ENCODE assay signal across 13 cellular contexts in the genomic region with DNA sequence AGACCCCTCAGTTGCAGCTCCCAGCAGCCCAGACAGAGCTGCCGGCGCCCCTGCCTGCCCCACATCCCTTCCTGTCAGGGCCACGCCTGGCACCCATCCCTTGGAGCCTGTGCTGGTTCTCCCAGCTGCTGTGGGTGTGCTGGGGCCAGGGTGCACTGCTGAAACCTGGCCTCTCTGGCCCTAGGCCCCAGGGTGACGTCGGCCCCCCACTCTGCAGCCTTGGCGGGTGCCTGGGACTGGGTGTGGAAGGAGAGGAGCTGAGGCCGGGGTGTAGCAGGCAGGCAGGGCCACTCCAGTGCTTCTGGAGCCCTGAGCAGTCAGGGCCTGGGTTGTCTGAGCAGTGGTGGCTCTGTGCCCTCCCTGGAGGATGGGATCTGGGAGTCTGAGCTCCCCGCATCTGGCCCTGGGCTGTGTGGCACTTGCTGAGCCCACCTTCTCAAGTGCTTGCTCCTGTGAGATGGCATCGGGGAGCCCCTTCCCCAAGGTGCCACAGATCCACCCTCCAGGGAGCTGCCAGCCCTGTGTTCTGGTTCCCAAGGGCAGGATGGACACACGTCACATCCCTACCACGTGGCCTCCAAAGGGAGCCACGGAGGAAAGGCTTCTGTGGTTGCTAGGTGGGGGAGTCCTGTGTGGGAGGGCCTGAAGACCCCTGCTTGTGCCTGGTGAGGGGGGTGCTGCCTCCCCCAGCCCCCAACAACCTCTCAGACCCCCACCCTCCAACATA. TPM values are rescaled to one million over a fixed set of nuclear protein-coding genes. Genes with fewer than 3 reads are reported as not detected.
A peak's percentile ranks its signal among the peaks of the same experiment; 100 is the strongest.
DNase-seq lines count a peak whose midpoint lies in the region; TF ChIP-seq lines count a peak whose summit lies in the region.
"Had no signal": no experiment of that assay in that cellular context is flagged by ENCODE, and none has a peak within 500 bp of the region (broad histone marks: within the 10 kb centered on the region; RNA-seq: fewer than 3 reads in every experiment).

No MANE protein-coding gene starts in this region.

- H3K27me3 ChIP-seq in mammary epithelial cell (ENCODE audit: insufficient read depth, low read length) (no peaks in the 10 kb centered on the region), SU-DHL-6 (ENCODE audit: low read length) (no peaks in the 10 kb centered on the region), tibial nerve (no peaks in the 10 kb centered on the region), Peyer's patch (no peaks in the 10 kb centered on the region), HAP-1 (ENCODE audit: low read depth) (no peaks in the 10 kb centered on the region)
- H3K27me3 ChIP-seq in CD4-positive, alpha-beta memory T cell (ENCODE audit: insufficient read depth, low read length): no peaks in the 10 kb centered on the region
- H3K27me3 ChIP-seq: colonic mucosa, upper lobe of right lung had no signal

- TF ChIP-seq CTCF in MCF 10A (IDR thresholded peaks at IDR 0.05; ENCODE audit: unreplicated experiment) (no peak), mammary epithelial cell (conservative IDR thresholded peaks at IDR 0.05 in 1 of 2, IDR thresholded peaks at IDR 0.05 in 1 of 2; ENCODE audit: extremely low read depth in 1 of 2, insufficient read depth in 1 of 2, low read depth in 1 of 2, low read length in 2 of 2) (no peak), SU-DHL-6 (IDR thresholded peaks at IDR 0.05; ENCODE audit: insufficient read depth, low read length, poor library complexity, severe bottlenecking) (no peak), tibial nerve (IDR thresholded peaks at IDR 0.05) (no peak), Peyer's patch (IDR thresholded peaks at IDR 0.05) (no peak)

- H3K4me2 ChIP-seq in mammary epithelial cell (ENCODE audit: insufficient read depth, low read depth, low read length) (no peak overlapping the region), SU-DHL-6 (ENCODE audit: low read depth, low read length, poor library complexity, severe bottlenecking) (no peak overlapping the region)

- dilution Hi-C loops in mammary epithelial cell (cut with HindIII; ENCODE audit: low sequenced_read_pairs): no loop called here

- H3K79me2 ChIP-seq in mammary epithelial cell (ENCODE audit: insufficient read depth, low read length) (peaks cover 38% of the 10 kb centered on the region), SU-DHL-6 (ENCODE audit: insufficient read depth, low read length) (peaks cover 33% of the 10 kb centered on the region)

- intact Hi-C loops in MCF 10A (cut with micrococcal nuclease): no loop called here
- intact Hi-C loops in mammary epithelial cell (cut with micrococcal nuclease): loop anchor here (10.0 kb wide), 1 partner anchor 336 kb away; no protein-coding TSS in a partner anchor
- intact Hi-C loops in CD4-positive, alpha-beta memory T cell (cut with micrococcal nuclease): no loop called here

- H3F3A ChIP-seq in SU-DHL-6 (ENCODE audit: insufficient read depth): peaks cover 30% of the 10 kb centered on the region

- DNase-seq in MCF 10A (ENCODE audit: unreplicated experiment): no peak
- DNase-seq in mammary epithelial cell: no peak
- DNase-seq in myocyte (ENCODE audit: low read depth): peak; percentile 43
- DNase-seq in tibial nerve (ENCODE audit: low spot score in 2 of 2): no peak
- DNase-seq in Peyer's patch: no peak
- DNase-seq in CD4-positive, alpha-beta memory T cell: no peak
- DNase-seq in HAP-1 (ENCODE audit: low spot score in 2 of 2): no peak
- DNase-seq: activated CD8-positive, alpha-beta memory T cell treated with anti-CD3 and anti-CD28 coated beads, Interleukin-2, amount 10 ng/mL, durations not matched to agents 7 days and 5 days; colonic mucosa; hippocampal formation; NCI-H1930; upper lobe of right lung had no signal

- H3K27ac ChIP-seq in mammary epithelial cell (ENCODE audit: insufficient read depth, low read depth, low read length) (no peak overlapping the region), SU-DHL-6 (ENCODE audit: low read depth, low read length) (peak overlapping the region; percentile 30; the same call in 1 of the 2 replicates), tibial nerve (peak overlapping the region in 3 of 4 donors; percentile 3 to 70 (median 21)), Peyer's patch (peak overlapping the region in 2 of 4 donors; percentile 10 to 34)
- no peak overlapping the region for H3K27ac ChIP-seq in CD4-positive, alpha-beta memory T cell (ENCODE audit: low read depth, low read length)
- H3K27ac ChIP-seq: colonic mucosa, upper lobe of right lung had no signal

- peaks cover 42% of the 10 kb centered on the region for H3K36me3 Mint-ChIP-seq in MCF 10A (ENCODE audit: insufficient read depth, unreplicated experiment)
- H3K36me3 Mint-ChIP-seq in CD4-positive, alpha-beta memory T cell: peaks cover 3 to 33% of the 10 kb centered on the region in 2 donors

- no peaks in the 10 kb centered on the region for H4K20me1 ChIP-seq in mammary epithelial cell (ENCODE audit: insufficient read depth, low read length)
- no peaks in the 10 kb centered on the region for H4K20me1 ChIP-seq in SU-DHL-6 (ENCODE audit: low read depth, low read length)

- no peak overlapping the region for H3K4me3 Mint-ChIP-seq in MCF 10A (ENCODE audit: unreplicated experiment)
- no peak overlapping the region for H3K4me3 Mint-ChIP-seq in CD4-positive, alpha-beta memory T cell
- H3K4me3 Mint-ChIP-seq: activated CD8-positive, alpha-beta memory T cell treated with anti-CD3 and anti-CD28 coated beads, Interleukin-2, amount 10 ng/mL, durations not matched to agents 7 days and 5 days had no signal

- BruUV-seq in MCF 10A (replicated peaks; lab: Mats Ljungman, UMichigan): no TSS peak
- no TSS peak for BruUV-seq in mammary epithelial cell (replicated peaks; lab: Mats Ljungman, UMichigan)

- no peaks in the 10 kb centered on the region for H3K9me3 Mint-ChIP-seq in MCF 10A (ENCODE audit: unreplicated experiment)
- H3K9me3 Mint-ChIP-seq in CD4-positive, alpha-beta memory T cell: no peaks in the 10 kb centered on the region

- H3K9me2 ChIP-seq in SU-DHL-6 (replicated peaks; ENCODE audit: insufficient read depth, low read length): no peaks in the 10 kb centered on the region

- TF ChIP-seq POLR2A in tibial nerve (IDR thresholded peaks at IDR 0.05) (no peak), Peyer's patch (IDR thresholded peaks at IDR 0.05) (no peak)

- 94% methylated on average over 12 of the region's 12 CpGs for WGBS in mammary epithelial cell (ENCODE audit: low coverage, missing lambda C conversion rate)
- WGBS in tibial nerve, 2 donors: 69 to 71% methylated on average over 11 to 12 of the region's 12 CpGs

- in situ Hi-C loops in mammary epithelial cell (cut with MboI; ENCODE audit: low sequenced_read_pairs in 2 of 2) (no loop called here), HAP-1 (cut with MboI; ENCODE audit: low sequenced_read_pairs) (no loop called here)

- no peak overlapping the region for H2AFZ ChIP-seq in mammary epithelial cell (ENCODE audit: low read depth, low read length)
- no peak overlapping the region for H2AFZ ChIP-seq in SU-DHL-6 (ENCODE audit: low read depth, low read length, severe bottlenecking)

- H3K9ac ChIP-seq in mammary epithelial cell (ENCODE audit: insufficient read depth, low read length) (no peak overlapping the region), SU-DHL-6 (ENCODE audit: low read length) (no peak overlapping the region)

- H3K9me3 ChIP-seq in mammary epithelial cell (replicated peaks; ENCODE audit: insufficient read depth, low read length) (no peaks in the 10 kb centered on the region), SU-DHL-6 (ENCODE audit: insufficient read depth, low read length) (no peaks in the 10 kb centered on the region), tibial nerve (no peaks in the 10 kb centered on the region), Peyer's patch (no peaks in the 10 kb centered on the region), HAP-1 (no peaks in the 10 kb centered on the region)
- no peaks in the 10 kb centered on the region for H3K9me3 ChIP-seq in CD4-positive, alpha-beta memory T cell (ENCODE audit: control insufficient read depth in 1 of 2, low read length in 2 of 2)
- H3K9me3 ChIP-seq: colonic mucosa, upper lobe of right lung had no signal

- H3K4me1 ChIP-seq in mammary epithelial cell (ENCODE audit: insufficient read depth, low read length) (peaks cover 3% of the 10 kb centered on the region), tibial nerve (peaks cover 0 to 46% (median 16%) of the 10 kb centered on the region in 4 donors), Peyer's patch (peaks cover 4 to 26% (median 10%) of the 10 kb centered on the region in 4 donors), HAP-1 (peaks cover 7% of the 10 kb centered on the region)
- peaks cover 18% of the 10 kb centered on the region for H3K4me1 ChIP-seq in CD4-positive, alpha-beta memory T cell (ENCODE audit: insufficient read depth, low read length)

- H3K4me3 ChIP-seq in mammary epithelial cell (replicated peaks in 1 of 3; ENCODE audit: insufficient read depth in 1 of 3, low read depth in 2 of 3, low read length in 3 of 3) (no peak overlapping the region), SU-DHL-6 (ENCODE audit: insufficient read depth, low read length, poor library complexity, severe bottlenecking) (no peak overlapping the region), tibial nerve (no peak overlapping the region), Peyer's patch (no peak overlapping the region), HAP-1 (no peak overlapping the region)
- H3K4me3 ChIP-seq in CD4-positive, alpha-beta memory T cell (ENCODE audit: low read length in 2 of 2): no peak overlapping the region
- H3K4me3 ChIP-seq: colonic mucosa, upper lobe of right lung had no signal

- H3K27me3 Mint-ChIP-seq in MCF 10A (ENCODE audit: insufficient read depth, unreplicated experiment): no peaks in the 10 kb centered on the region
- H3K27me3 Mint-ChIP-seq in CD4-positive, alpha-beta memory T cell: no peaks in the 10 kb centered on the region
- H3K27me3 Mint-ChIP-seq: activated CD8-positive, alpha-beta memory T cell treated with anti-CD3 and anti-CD28 coated beads, Interleukin-2, amount 10 ng/mL, durations not matched to agents 7 days and 5 days had no signal

- no peak for TF ChIP-seq EP300 in tibial nerve (IDR thresholded peaks at IDR 0.05)

- H3K36me3 ChIP-seq in mammary epithelial cell (ENCODE audit: insufficient read depth, low read length) (peaks cover 4% of the 10 kb centered on the region), SU-DHL-6 (ENCODE audit: low read length) (no peaks in the 10 kb centered on the region), tibial nerve (peaks cover 2 to 80% (median 13%) of the 10 kb centered on the region in 3 donors), Peyer's patch (peaks cover 0 to 69% (median 0%) of the 10 kb centered on the region in 3 donors), HAP-1 (replicated peaks) (peaks cover 73% of the 10 kb centered on the region)
- H3K36me3 ChIP-seq in CD4-positive, alpha-beta memory T cell (ENCODE audit: insufficient read depth, low read length): peaks cover 7% of the 10 kb centered on the region

- peaks cover 4% of the 10 kb centered on the region for H3K4me1 Mint-ChIP-seq in MCF 10A (ENCODE audit: insufficient read depth, unreplicated experiment)
- peaks cover 7 to 23% (median 11%) of the 10 kb centered on the region in 4 donors for H3K4me1 Mint-ChIP-seq in CD4-positive, alpha-beta memory T cell

- CTCF ChIA-PET in MCF 10A (lab: Yijun Ruan, JAX): no interaction called here
- CTCF ChIA-PET in mammary epithelial cell (lab: Charles Lee; ENCODE audit: low non-redundant PET): no interaction called here
- CTCF ChIA-PET in CD4-positive, alpha-beta memory T cell (lab: Charles Lee; ENCODE audit: partially characterized antibody): interaction anchor here (0.6 kb wide), 1 partner anchor 23 kb away, joined by 3 read pairs; no protein-coding TSS in a partner anchor

- POLR2A ChIA-PET in MCF 10A (lab: Yijun Ruan, JAX): interaction anchor here (0.5 to 1.5 kb wide), 4 partner anchors 8 to 142 kb away, joined by 3 to 5 read pairs (median 3); no protein-coding TSS in a partner anchor
- POLR2A ChIA-PET in CD4-positive, alpha-beta memory T cell (lab: Charles Lee; ENCODE audit: partially characterized antibody): interaction anchor here (0.6 to 1.0 kb wide), 3 partner anchors 18 to 381 kb away, joined by 3 to 4 read pairs (median 4); no protein-coding TSS in a partner anchor

- H3K27ac Mint-ChIP-seq in MCF 10A (ENCODE audit: low read depth, unreplicated experiment): peak overlapping the region; percentile 81
- peak overlapping the region in 2 of 7 donors; percentile 29 to 44 for H3K27ac Mint-ChIP-seq in CD4-positive, alpha-beta memory T cell
- H3K27ac Mint-ChIP-seq: activated CD8-positive, alpha-beta memory T cell treated with anti-CD3 and anti-CD28 coated beads, Interleukin-2, amount 10 ng/mL, durations not matched to agents 7 days and 5 days had no signal

RNA-seq across cellular contexts. Expression of gene PLEKHJ1, which starts 5.2 kb away (rescaled TPM):
- 44.3 and 54.1 TPM in 2 replicates for total RNA-seq in MCF 10A (2022)
- 10 to 100 TPM; 33.0 to 61.5 TPM for total RNA-seq in mammary epithelial cell
- 68.8 TPM for polyA plus RNA-seq in mammary epithelial cell
- 62.8 TPM for polyA minus RNA-seq in mammary epithelial cell
- total RNA-seq in myocyte: 77.5 and 86.7 TPM in 2 replicates
- 42.0 TPM for polyA plus RNA-seq in myocyte (2012)
- total RNA-seq in tibial nerve: 10 to 100 TPM; 37.3 to 67.5 (median 51.2) TPM
- 100 to 1,000 TPM; 156 to 298 (median 227) TPM for total RNA-seq in Peyer's patch
- 10 to 100 TPM; 64.9 to 65.3 TPM for total RNA-seq in CD4-positive, alpha-beta memory T cell
- 100 to 1,000 TPM; 105 to 119 TPM for polyA plus RNA-seq in CD4-positive, alpha-beta memory T cell

RNA-seq across cellular contexts. Expression of gene SF3A2, which starts 5.7 kb away (rescaled TPM):
- total RNA-seq in MCF 10A (2022) (101 and 119 TPM in 2 replicates), mammary epithelial cell (10 to 100 TPM; 21.0 to 68.9 TPM), myocyte (21.6 and 23.1 TPM in 2 replicates), tibial nerve (10 to 100 TPM; 21.4 to 84.0 (median 51.8) TPM), Peyer's patch (100 to 1,000 TPM in 1 of 4 donors, 10 to 100 TPM in 3; 38.7 to 133 (median 72.3) TPM)
- polyA plus RNA-seq in mammary epithelial cell: 30.5 TPM
- polyA minus RNA-seq in mammary epithelial cell: 19.9 TPM
- 46.6 TPM for polyA plus RNA-seq in myocyte (2012)
- 100 to 1,000 TPM; 140 to 141 TPM for total RNA-seq in CD4-positive, alpha-beta memory T cell
- 10 to 100 TPM in 1 of 2 donors, 1 to 10 TPM in 1; 8.3 to 37.8 TPM for polyA plus RNA-seq in CD4-positive, alpha-beta memory T cell

RNA-seq across cellular contexts. Expression of gene AMH, which starts 18.2 kb away (rescaled TPM):
- total RNA-seq in MCF 10A (2022): 11.9 and 21.2 TPM in 2 replicates
- 1 to 10 TPM; 1.2 to 3.1 TPM for total RNA-seq in mammary epithelial cell
- 0.23 TPM for polyA plus RNA-seq in mammary epithelial cell
- polyA minus RNA-seq in mammary epithelial cell: not detected
- total RNA-seq in myocyte: 5.1 and 7.3 TPM in 2 replicates
- polyA plus RNA-seq in myocyte (2012): 6.6 TPM
- total RNA-seq in tibial nerve: 1 to 10 TPM in 2 of 4 donors, under 1 TPM in 1, not detected in 1; 0.59 to 5.4 (median 2.1) TPM
- 1 to 10 TPM in 2 of 4 donors, under 1 TPM in 1, not detected in 1; 0.95 to 4.7 (median 1.6) TPM for total RNA-seq in Peyer's patch
- 10 to 100 TPM in 1 of 2 experiments, 1 to 10 TPM in 1; 7.5 to 12.7 TPM for total RNA-seq in CD4-positive, alpha-beta memory T cell
- not detected for polyA plus RNA-seq in CD4-positive, alpha-beta memory T cell

RNA-seq across cellular contexts. Expression of gene JSRP1, which starts 25.2 kb away (rescaled TPM):
- total RNA-seq in MCF 10A (2022): 0.37 and 0.49 TPM in 2 replicates
- total RNA-seq in mammary epithelial cell: under 1 TPM in 1 of 2 donors, not detected in 1; 0.38 TPM
- not detected for polyA plus RNA-seq in mammary epithelial cell
- polyA minus RNA-seq in mammary epithelial cell: not detected
- total RNA-seq in myocyte: 303 and 333 TPM in 2 replicates
- polyA plus RNA-seq in myocyte (2012): 42.4 TPM
- not detected for total RNA-seq in tibial nerve
- total RNA-seq in Peyer's patch: not detected
- 1 to 10 TPM; 1.3 to 1.5 TPM for total RNA-seq in CD4-positive, alpha-beta memory T cell
- polyA plus RNA-seq in CD4-positive, alpha-beta memory T cell: 1 to 10 TPM; 1.1 to 1.7 TPM

RNA-seq across cellular contexts. Expression of gene PEAK3, which starts 51.0 kb away (rescaled TPM):
- total RNA-seq in MCF 10A (2022): not detected in 2 replicates
- not detected for total RNA-seq in mammary epithelial cell
- polyA plus RNA-seq in mammary epithelial cell: not detected
- not detected for polyA minus RNA-seq in mammary epithelial cell
- 0.16 and 0.36 TPM in 2 replicates for total RNA-seq in myocyte
- polyA plus RNA-seq in myocyte (2012): 0.21 TPM
- total RNA-seq in tibial nerve: 1 to 10 TPM in 2 of 4 donors, under 1 TPM in 2; 0.42 to 4.2 (median 2.2) TPM
- total RNA-seq in Peyer's patch: 1 to 10 TPM; 1.2 to 5.8 (median 2.6) TPM
- under 1 TPM in 1 of 2 experiments, not detected in 1; 0.11 TPM for total RNA-seq in CD4-positive, alpha-beta memory T cell
- under 1 TPM; 0.07 TPM for polyA plus RNA-seq in CD4-positive, alpha-beta memory T cell

Comparison
In these comparisons a context has a peak if more than half of its experiments do, and no peak if none do; other contexts are left out.
1. H3K27ac ChIP-seq: peak in SU-DHL-6 (single experiment) and tibial nerve (3 of 4); none in mammary epithelial cell (single experiment) and CD4-positive, alpha-beta memory T cell (single experiment).